In genomic region chr6:14781707-14782306, GRCh38 we compare ENCODE assay signal across 20 cellular contexts.
"Had no signal": no experiment of that assay in that cellular context is flagged by ENCODE, and none has a peak within 500 bp of the region (broad histone marks: within the 10 kb centered on the region; RNA-seq: fewer than 3 reads in every experiment).

No MANE protein-coding gene starts in this region.

- H3K4me3 Mint-ChIP-seq: activated CD4-positive, alpha-beta memory T cell treated with anti-CD3 and anti-CD28 coated beads, Interleukin-2, amount 10 ng/mL, durations not matched to agents 7 days and 5 days; activated CD8-positive, alpha-beta memory T cell treated with anti-CD3 and anti-CD28 coated beads, Interleukin-2, amount 10 ng/mL, durations not matched to agents 7 days and 5 days; endodermal cell; nephron progenitor cell had no signal

- ATAC-seq: activated CD8-positive, alpha-beta memory T cell treated with anti-CD3 and anti-CD28 coated beads, Interleukin-2, amount 10 ng/mL, durations not matched to agents 7 days and 5 days; left ventricle myocardium superior had no signal

- DNase-seq: activated CD4-positive, alpha-beta memory T cell treated with anti-CD3 and anti-CD28 coated beads, Interleukin-2, amount 10 ng/mL, durations not matched to agents 7 days and 5 days; activated CD4-positive, alpha-beta T cell treated with anti-CD3 and anti-CD28 coated beads for 4 hours; activated CD8-positive, alpha-beta memory T cell treated with anti-CD3 and anti-CD28 coated beads, Interleukin-2, amount 10 ng/mL, durations not matched to agents 7 days and 5 days; activated effector memory CD4-positive, alpha-beta T cell treated with anti-CD3 and anti-CD28 coated beads, Interleukin-2, amount 50 U/mL, for 16 hours; activated naive CD4-positive, alpha-beta T cell treated with anti-CD3 and anti-CD28 coated beads, Interleukin-2, amount 50 U/mL, for 16 hours; aorta; brain microvascular endothelial cell; central memory CD4-positive, alpha-beta T cell; colonic mucosa; endodermal cell; foreskin fibroblast; left ventricle myocardium superior; nephron progenitor cell; occipital lobe; posterior cingulate gyrus; stimulated activated CD8-positive, alpha-beta memory T cell treated with anti-CD3 and anti-CD28 coated beads, Interleukin-4, amount 100 ng/mL, for 48 hours; stimulated activated naive CD4-positive, alpha-beta T cell; tibial artery had no signal

- H3K4me1 ChIP-seq: colonic mucosa, tibial artery had no signal

- H3K36me3 ChIP-seq: brain microvascular endothelial cell, colonic mucosa, tibial artery had no signal

- H3K27me3 ChIP-seq: brain microvascular endothelial cell, colonic mucosa had no signal

- FAIRE-seq: urothelium cell line had no signal

- H3K27ac Mint-ChIP-seq: activated CD4-positive, alpha-beta memory T cell treated with anti-CD3 and anti-CD28 coated beads, Interleukin-2, amount 10 ng/mL, durations not matched to agents 7 days and 5 days; activated CD8-positive, alpha-beta memory T cell treated with anti-CD3 and anti-CD28 coated beads, Interleukin-2, amount 10 ng/mL, durations not matched to agents 7 days and 5 days; endodermal cell; nephron progenitor cell had no signal

- H3K27me3 Mint-ChIP-seq: activated CD4-positive, alpha-beta memory T cell treated with anti-CD3 and anti-CD28 coated beads, Interleukin-2, amount 10 ng/mL, durations not matched to agents 7 days and 5 days; activated CD8-positive, alpha-beta memory T cell treated with anti-CD3 and anti-CD28 coated beads, Interleukin-2, amount 10 ng/mL, durations not matched to agents 7 days and 5 days had no signal

- H3K4me3 ChIP-seq: colonic mucosa, tibial artery had no signal

- H3K9me3 ChIP-seq: colonic mucosa, tibial artery had no signal

- H3K27ac ChIP-seq: brain microvascular endothelial cell, colonic mucosa, epithelial cell of prostate, tibial artery had no signal
